In genomic region chr5:74232281-74232680, GRCh38 we compare ENCODE assay signal across 11 cellular contexts.
A peak's percentile ranks its signal among the peaks of the same experiment; 100 is the strongest.
DNase-seq lines count a peak whose midpoint lies in the region; ATAC-seq and TF ChIP-seq lines count a peak whose summit lies in the region.
"Had no signal": no experiment of that assay in that cellular context is flagged by ENCODE, and none has a peak within 500 bp of the region (broad histone marks: within the 10 kb centered on the region; RNA-seq: fewer than 3 reads in every experiment).

No MANE protein-coding gene starts in this region.

- H3K4me3 ChIP-seq in SJSA1 (no peak overlapping the region), fibroblast of the aortic adventitia (ENCODE audit: low read depth, low read length) (no peak overlapping the region), adrenal gland (no peak overlapping the region)

- DNase-seq in activated naive CD4-positive, alpha-beta T cell treated with anti-CD3 and anti-CD28 coated beads for 36 hours = peak; percentile 24
- DNase-seq in activated naive CD4-positive, alpha-beta T cell treated with Interleukin-2 at 50 U/mL for 16 hours = no peak
- DNase-seq in SJSA1 (ENCODE audit: low read depth in 1 of 2, low spot score in 2 of 2) = peak; percentile 69 to 77
- peak; percentile 65 for DNase-seq in fibroblast of the aortic adventitia (ENCODE audit: low read depth)
- DNase-seq in stimulated activated naive CD8-positive, alpha-beta T cell treated with anti-CD3 and anti-CD28 coated beads, Interleukin-15, amount 100 ng/mL, for 72 hours = no peak
- no peak for DNase-seq in activated CD8-positive, alpha-beta memory T cell treated with anti-CD3 and anti-CD28 coated beads for 24 hours
- DNase-seq in adrenal gland = no peak
- DNase-seq: dermis blood vessel endothelial cell; NCI-H1105 treated with DMSO at 0.1 percent for 48 hours; NK-92 treated with Interleukin-12 subunit alpha and Interleukin-12 subunit beta, amount 100 ng/mL, for 24 hours had no signal

- H3K36me3 Mint-ChIP-seq in activated naive CD4-positive, alpha-beta T cell treated with anti-CD3 and anti-CD28 coated beads for 36 hours (ENCODE audit: low read depth) = no peaks in the 10 kb centered on the region

- TF ChIP-seq CTCF in fibroblast of the aortic adventitia (IDR thresholded peaks at IDR 0.05; ENCODE audit: insufficient read depth, low read length) (no peak), adrenal gland (IDR thresholded peaks at IDR 0.05) (no peak)

- 94 to 98% (median 97%) methylated on average over 2 of the region's 2 CpGs for WGBS in adrenal gland, 4 donors

- H3K27me3 ChIP-seq in SJSA1 (replicated peaks) (no peaks in the 10 kb centered on the region), adrenal gland (no peaks in the 10 kb centered on the region)

- H3K4me1 ChIP-seq in SJSA1 (replicated peaks) = peaks cover 33% of the 10 kb centered on the region
- H3K4me1 ChIP-seq in adrenal gland (replicated peaks in 1 of 2) = no peaks in the 10 kb centered on the region

- H3K27me3 Mint-ChIP-seq in activated naive CD4-positive, alpha-beta T cell treated with anti-CD3 and anti-CD28 coated beads for 36 hours (ENCODE audit: low read depth) = peaks cover 23% of the 10 kb centered on the region
- H3K27me3 Mint-ChIP-seq in stimulated activated naive CD8-positive, alpha-beta T cell treated with anti-CD3 and anti-CD28 coated beads, Interleukin-15, amount 100 ng/mL, for 72 hours = peaks cover 19% of the 10 kb centered on the region

- H3K27ac Mint-ChIP-seq in activated naive CD4-positive, alpha-beta T cell treated with anti-CD3 and anti-CD28 coated beads for 36 hours = no peak overlapping the region
- H3K27ac Mint-ChIP-seq in stimulated activated naive CD8-positive, alpha-beta T cell treated with anti-CD3 and anti-CD28 coated beads, Interleukin-15, amount 100 ng/mL, for 72 hours = peak overlapping the region; percentile 7 to 66

- H3K36me3 ChIP-seq in SJSA1 = no peaks in the 10 kb centered on the region
- H3K36me3 ChIP-seq in adrenal gland (replicated peaks in 1 of 2) = no peaks in the 10 kb centered on the region

- TF ChIP-seq POLR2A in adrenal gland (IDR thresholded peaks at IDR 0.05) = no peak

- CTCF ChIA-PET in activated naive CD4-positive, alpha-beta T cell treated with anti-CD3 and anti-CD28 coated beads for 36 hours (lab: Charles Lee) = no interaction called here

- peaks cover 2% of the 10 kb centered on the region for H3K4me1 Mint-ChIP-seq in activated naive CD4-positive, alpha-beta T cell treated with anti-CD3 and anti-CD28 coated beads for 36 hours (ENCODE audit: low read depth)
- no peaks in the 10 kb centered on the region for H3K4me1 Mint-ChIP-seq in stimulated activated naive CD8-positive, alpha-beta T cell treated with anti-CD3 and anti-CD28 coated beads, Interleukin-15, amount 100 ng/mL, for 72 hours

- peak overlapping the region; percentile 78 for H3K27ac ChIP-seq in SJSA1
- H3K27ac ChIP-seq in adrenal gland = no peak overlapping the region

- peaks cover 2% of the 10 kb centered on the region for H3K9me3 Mint-ChIP-seq in activated naive CD4-positive, alpha-beta T cell treated with anti-CD3 and anti-CD28 coated beads for 36 hours
- peaks cover 0 to 6% of the 10 kb centered on the region in 2 donors for H3K9me3 Mint-ChIP-seq in stimulated activated naive CD8-positive, alpha-beta T cell treated with anti-CD3 and anti-CD28 coated beads, Interleukin-15, amount 100 ng/mL, for 72 hours

- H3K4me3 Mint-ChIP-seq in activated naive CD4-positive, alpha-beta T cell treated with anti-CD3 and anti-CD28 coated beads for 36 hours = no peak overlapping the region
- no peak overlapping the region for H3K4me3 Mint-ChIP-seq in stimulated activated naive CD8-positive, alpha-beta T cell treated with anti-CD3 and anti-CD28 coated beads, Interleukin-15, amount 100 ng/mL, for 72 hours

- intact Hi-C loops in activated naive CD4-positive, alpha-beta T cell treated with anti-CD3 and anti-CD28 coated beads for 36 hours (cut with micrococcal nuclease) = no loop called here
- intact Hi-C loops in adrenal gland (cut with DNase I) = no loop called here

- H3K9me3 ChIP-seq in SJSA1 (replicated peaks) = 0 out of 2 replicates have a peak, but pooled peaks cover 3% of the 10 kb centered on the region
- H3K9me3 ChIP-seq in adrenal gland (replicated peaks in 1 of 3) = no peaks in the 10 kb centered on the region

- ATAC-seq in stimulated activated naive CD8-positive, alpha-beta T cell treated with anti-CD3 and anti-CD28 coated beads, Interleukin-15, amount 100 ng/mL, for 72 hours = peak; percentile 59
- ATAC-seq in HG03108 (IDR thresholded peaks at IDR 0.05; ENCODE audit: unreplicated experiment) = no peak

Comparison
In these comparisons a context has a peak if more than half of its experiments do, and no peak if none do; other contexts are left out.
1. DNase-seq: peak in activated naive CD4-positive, alpha-beta T cell treated with anti-CD3 and anti-CD28 coated beads for 36 hours (single experiment), SJSA1 (2 of 2) and fibroblast of the aortic adventitia (single experiment); none in activated naive CD4-positive, alpha-beta T cell treated with Interleukin-2 at 50 U/mL for 16 hours (single experiment), stimulated activated naive CD8-positive, alpha-beta T cell treated with anti-CD3 and anti-CD28 coated beads, Interleukin-15, amount 100 ng/mL, for 72 hours (0 of 2), activated CD8-positive, alpha-beta memory T cell treated with anti-CD3 and anti-CD28 coated beads for 24 hours (single experiment) and adrenal gland (0 of 7).